In the genomic region with DNA sequence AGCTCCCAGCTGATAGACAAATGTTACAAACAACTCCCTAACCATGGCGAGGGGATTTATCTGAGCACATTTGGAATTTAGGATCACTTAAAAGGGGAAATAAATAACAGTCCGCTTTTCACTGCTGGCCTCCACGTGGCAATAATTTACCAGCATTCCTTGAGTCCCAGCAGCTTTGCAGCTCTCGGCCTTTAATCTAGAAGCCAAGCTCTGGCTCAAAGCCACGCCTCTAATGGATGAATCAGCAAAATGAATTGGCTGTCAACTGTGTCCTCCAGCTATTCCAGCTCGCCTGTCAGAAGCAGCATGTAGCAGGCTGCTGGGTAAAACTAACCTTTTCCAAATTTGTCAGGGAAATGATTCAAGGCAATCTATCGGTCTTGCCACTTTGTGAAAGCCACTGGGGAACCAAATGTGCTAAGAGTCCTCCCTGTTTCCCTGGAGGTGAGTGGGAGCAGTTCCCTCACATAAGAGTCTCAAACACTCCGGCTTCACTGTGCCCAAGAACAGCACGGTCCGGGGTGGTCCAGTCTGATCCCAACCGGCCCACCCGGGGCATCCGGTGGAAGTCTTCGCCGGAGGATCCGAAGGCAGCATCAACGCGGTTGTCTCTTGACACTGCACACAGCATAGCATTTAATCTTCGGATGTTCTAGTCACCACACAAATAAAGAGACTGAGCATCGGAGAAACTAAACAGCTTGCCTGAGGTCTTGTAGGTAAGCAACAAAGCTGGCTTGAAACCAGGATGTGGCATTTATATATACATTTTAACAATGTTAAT, we compare ENCODE assay signal across 8 cellular contexts.
DNase-seq lines count a peak whose midpoint lies in the region; ATAC-seq, FAIRE-seq and TF ChIP-seq lines count a peak whose summit lies in the region.

No MANE protein-coding gene starts in this region.

- no peaks in the 10 kb centered on the region for H3K27me3 Mint-ChIP-seq in activated CD4-positive, alpha-beta T cell treated with anti-CD3 and anti-CD28 coated beads, Interleukin-2, amount 10 ng/mL, durations not matched to agents 7 days and 5 days

- H3K4me3 Mint-ChIP-seq in activated CD4-positive, alpha-beta T cell treated with anti-CD3 and anti-CD28 coated beads, Interleukin-2, amount 10 ng/mL, durations not matched to agents 7 days and 5 days: no peak overlapping the region

- CTCF ChIA-PET in activated CD4-positive, alpha-beta T cell treated with anti-CD3 and anti-CD28 coated beads, Interleukin-2, amount 10 ng/mL, durations not matched to agents 7 days and 5 days (lab: Charles Lee): interaction anchor here (1.2 kb wide), 2 partner anchors 9 to 26 kb away, joined by 3 read pairs; no protein-coding TSS in a partner anchor

- H3K4me1 ChIP-seq in kidney (ENCODE audit: control insufficient read depth in 1 of 2, insufficient read depth in 1 of 2, low read depth in 1 of 2, low read length in 2 of 2): peaks cover 19 to 26% of the 10 kb centered on the region in 2 donors

- intact Hi-C loops in kidney (cut with DNase I): no loop called here

- H3K9ac ChIP-seq in kidney (ENCODE audit: low read length in 2 of 2): peak overlapping the region in 1 of 2 donors; percentile 69

- H3K27ac Mint-ChIP-seq in activated CD4-positive, alpha-beta T cell treated with anti-CD3 and anti-CD28 coated beads, Interleukin-2, amount 10 ng/mL, durations not matched to agents 7 days and 5 days: no peak overlapping the region

- H3K4me1 Mint-ChIP-seq in activated CD4-positive, alpha-beta T cell treated with anti-CD3 and anti-CD28 coated beads, Interleukin-2, amount 10 ng/mL, durations not matched to agents 7 days and 5 days: peaks cover 12% of the 10 kb centered on the region

- TF ChIP-seq CTCF in choroid plexus epithelial cell (conservative IDR thresholded peaks at IDR 0.05; ENCODE audit: low read depth, low read length): no peak
- TF ChIP-seq CTCF in kidney (IDR thresholded peaks at IDR 0.05; ENCODE audit: borderline replicate concordance, extremely low read depth, insufficient read depth): no peak

- peak overlapping the region; percentile 49 to 59 for H3K27ac ChIP-seq in kidney (ENCODE audit: low read depth in 2 of 2, low read length in 2 of 2)

- peaks cover 0 to 3% of the 10 kb centered on the region in 2 donors for H3K36me3 ChIP-seq in kidney (ENCODE audit: control insufficient read depth in 1 of 2, insufficient read depth in 2 of 2, low read length in 2 of 2)

- POLR2A ChIA-PET in activated CD4-positive, alpha-beta T cell treated with anti-CD3 and anti-CD28 coated beads, Interleukin-2, amount 10 ng/mL, durations not matched to agents 7 days and 5 days (lab: Charles Lee): no interaction called here

- ATAC-seq in HG03460 (IDR thresholded peaks at IDR 0.05; ENCODE audit: unreplicated experiment) (no peak), GM18498 (IDR thresholded peaks at IDR 0.05; ENCODE audit: unreplicated experiment) (no peak)

- H3K9me3 ChIP-seq in kidney (ENCODE audit: control insufficient read depth in 1 of 2, low read length in 2 of 2): no peaks in the 10 kb centered on the region

- FAIRE-seq in kidney (lab: Jason Lieb, UNC): no peak

- H3K4me3 ChIP-seq in choroid plexus epithelial cell (ENCODE audit: low read depth, low read length) (peak overlapping the region; percentile 41), kidney (ENCODE audit: low read length in 2 of 2) (peak overlapping the region; percentile 58 to 63)

- DNase-seq in ELF-1 (ENCODE audit: low read depth, low spot score) (peak; percentile 89), NCI-H510A treated with DMSO at 0.1 percent for 48 hours (lab: John Stamatoyannopoulos, UW) (peak; percentile 54), choroid plexus epithelial cell (ENCODE audit: low read depth) (peak; percentile 95), kidney (peak; percentile 79), stromal cell of bone marrow (ENCODE audit: low read depth) (peak; percentile 89)
- DNase-seq in activated CD4-positive, alpha-beta T cell treated with anti-CD3 and anti-CD28 coated beads, Interleukin-2, amount 10 ng/mL, durations not matched to agents 7 days and 5 days: no peak

- no peaks in the 10 kb centered on the region for H3K9me3 Mint-ChIP-seq in activated CD4-positive, alpha-beta T cell treated with anti-CD3 and anti-CD28 coated beads, Interleukin-2, amount 10 ng/mL, durations not matched to agents 7 days and 5 days

- H3K36me3 Mint-ChIP-seq in activated CD4-positive, alpha-beta T cell treated with anti-CD3 and anti-CD28 coated beads, Interleukin-2, amount 10 ng/mL, durations not matched to agents 7 days and 5 days (ENCODE audit: low read depth): peaks cover 7% of the 10 kb centered on the region
